8 cellular contexts compared by ENCODE assay signal in genomic region chr19:40465025-40465780, GRCh38. TPM values are rescaled to one million over a fixed set of nuclear protein-coding genes. Genes with fewer than 3 reads are reported as not detected.
A peak's percentile ranks its signal among the peaks of the same experiment; 100 is the strongest.
DNase-seq lines count a peak whose midpoint lies in the region; ATAC-seq, FAIRE-seq and TF ChIP-seq lines count a peak whose summit lies in the region.

Gene BLVRB (minus strand): TSS chr19:40465745. CDS start chr19:40465688, 57 bp downstream.

- no peaks in the 10 kb centered on the region for H3K36me3 ChIP-seq in RWPE2 (ENCODE audit: low read depth)
- no peaks in the 10 kb centered on the region for H3K36me3 ChIP-seq in HepG2 (replicated peaks in 1 of 2; ENCODE audit: control insufficient read depth in 1 of 2, insufficient read depth in 2 of 2, low read length in 2 of 2)

- H3K4me3 ChIP-seq in RWPE2 (ENCODE audit: severe bottlenecking), result peak within 1 kb of the TSS; percentile 54
- peak within 1 kb of the TSS; percentile 66 to 87 (median 75) for H3K4me3 ChIP-seq in HepG2 (replicated peaks in 1 of 3; ENCODE audit: insufficient read depth in 1 of 3, low read depth in 2 of 3, low read length in 3 of 3)

- 5% methylated on average over 17 of the region's 32 CpGs for WGBS in HepG2 (ENCODE audit: low lambda C conversion rate)

- BruUV-seq in HepG2 (replicated peaks; lab: Mats Ljungman, UMichigan), result TSS peak; percentile 89

- TF ChIP-seq RAD21 in HepG2 (CRISPR knock-in tag; IDR thresholded peaks at IDR 0.05), result no peak

- intact Hi-C loops in HepG2 (cut with micrococcal nuclease; ENCODE audit: unreplicated experiment), result loop anchor here (2.0 to 10.0 kb wide), 2 partner anchors 20 to 60 kb away; partner anchors contain the start of gene SERTAD3

- in situ Hi-C loops in HepG2 (cut with HindIII; ENCODE audit: extremely low pct_ligation_motif_present, low pct_unique_long_range_greater_than_20kb), result no loop called here

- no peaks in the 10 kb centered on the region for H3K9me3 ChIP-seq in RWPE2 (ENCODE audit: severe bottlenecking)
- H3K9me3 ChIP-seq in HepG2 (ENCODE audit: low read length), result no peaks in the 10 kb centered on the region

- no peak for TF ChIP-seq EP300 in HepG2 (IDR thresholded peaks at IDR 0.05; ENCODE audit: low read depth in 2 of 2, low read length in 2 of 2)
- TF ChIP-seq EP300 in HepG2 (CRISPR knock-in tag; IDR thresholded peaks at IDR 0.05; ENCODE audit: borderline replicate concordance), result no peak

- ATAC-seq in RWPE2 (ENCODE audit: low read depth), result peak; percentile 1; the same call in 2 of the 3 replicates
- peak; percentile 54 for ATAC-seq in HepG2
- no peak for ATAC-seq in HG03378 (IDR thresholded peaks at IDR 0.05; ENCODE audit: unreplicated experiment)

- H3K27me3 ChIP-seq in RWPE2 (ENCODE audit: insufficient read depth, poor library complexity, severe bottlenecking) (peaks cover 4% of the 10 kb centered on the region), HepG2 (ENCODE audit: control insufficient read depth in 1 of 2, insufficient read depth in 2 of 2, low read length in 2 of 2) (peaks cover 1 to 17% of the 10 kb centered on the region in 2 experiments; a peak in 3 of 5 replicates)

- DNase-seq in COLO668 (lab: John Stamatoyannopoulos, UW; ENCODE audit: unreplicated experiment) (peak; percentile 30), H4 (ENCODE audit: low spot score) (peak; percentile 87), RWPE2 (ENCODE audit: low spot score) (no peak), cerebellar cortex (ENCODE audit: low spot score) (peak; percentile 42), HepG2 (ENCODE audit: low spot score) (peak; percentile 52), substantia nigra (lab: John Stamatoyannopoulos, UW) (no peak), DMS 273 (lab: John Stamatoyannopoulos, UW; ENCODE audit: unreplicated experiment) (no peak)

- POLR2A ChIA-PET in HepG2 (lab: Yijun Ruan, JAX), result interaction anchor here (0.7 to 5.5 kb wide), 16 partner anchors 11 to 974 kb away, joined by 3 to 47 read pairs (median 6); partner anchors contain the start of genes C19orf47, PLD3, SERTAD1 and SERTAD3

- H3K27ac ChIP-seq in RWPE2 (ENCODE audit: poor library complexity, severe bottlenecking), result peak within 1 kb of the TSS; percentile 47
- H3K27ac ChIP-seq in HepG2 (ENCODE audit: extremely low read length, insufficient read depth, low read length), result peak within 1 kb of the TSS; percentile 66
- peak within 1 kb of the TSS; percentile 81 for H3K27ac ChIP-seq in substantia nigra (ENCODE audit: low read depth, low read length, poor library complexity, severe bottlenecking)

- H4K20me1 ChIP-seq in HepG2 (ENCODE audit: insufficient read depth, low read length), result no peaks in the 10 kb centered on the region

- CTCF ChIA-PET in HepG2 (lab: Yijun Ruan, JAX; ENCODE audit: low intra/inter-chr PET ratio, low total read pairs), result no interaction called here

- no peaks in the 10 kb centered on the region for H3K4me1 ChIP-seq in RWPE2 (ENCODE audit: insufficient read depth, poor library complexity, severe bottlenecking)
- peaks cover 52% of the 10 kb centered on the region for H3K4me1 ChIP-seq in HepG2 (ENCODE audit: insufficient read depth, low read length)

- TF ChIP-seq CTCF in RWPE2 (IDR thresholded peaks at IDR 0.05; ENCODE audit: poor library complexity, severe bottlenecking), result no peak
- TF ChIP-seq CTCF in HepG2 (CRISPR knock-in tag; IDR thresholded peaks at IDR 0.05), result peak; percentile 19; the same call in 1 of the 2 replicates

- peak within 1 kb of the TSS; percentile 64 for H3K9ac ChIP-seq in HepG2 (ENCODE audit: insufficient read depth, low read depth, low read length)

- no peak within 1 kb of the TSS for H2AFZ ChIP-seq in HepG2 (ENCODE audit: low read length)

- no peak for FAIRE-seq in HepG2 (lab: Jason Lieb, UNC)

- peak within 1 kb of the TSS; percentile 99 for H3K4me2 ChIP-seq in HepG2 (ENCODE audit: low read depth, low read length)

- TF ChIP-seq POLR2A in HepG2 (IDR thresholded peaks at IDR 0.05; ENCODE audit: insufficient read depth in 1 of 2, low read depth in 2 of 2, low read length in 2 of 2), result peak; percentile 44 to 92; a peak in 2 of 4 replicates

- H3K79me2 ChIP-seq in HepG2 (ENCODE audit: insufficient read depth, low read length), result no peaks in the 10 kb centered on the region

TF ChIP-seq in HepG2, 621 proteins besides CTCF, POLR2A, EP300 and RAD21 (continues in another document):
- TF ChIP-seq ZNF432 (CRISPR knock-in tag; IDR thresholded peaks at IDR 0.05; ENCODE audit: borderline replicate concordance), result no peak
- no peak for TF ChIP-seq SNRNP70 (IDR thresholded peaks at IDR 0.05; ENCODE audit: low read depth, low read length)
- TF ChIP-seq SRF (IDR thresholded peaks at IDR 0.05; ENCODE audit: low read depth, low read length), result no peak
- TF ChIP-seq ASH2L (IDR thresholded peaks at IDR 0.05; ENCODE audit: insufficient read length, low read depth, low read length), result peak; percentile 36
- TF ChIP-seq KDM5A (IDR thresholded peaks at IDR 0.05; ENCODE audit: borderline replicate concordance, low read length), result no peak; the same call in 1 of the 2 replicates
- no peak for TF ChIP-seq RARG (CRISPR knock-in tag; IDR thresholded peaks at IDR 0.05; ENCODE audit: low read depth)
- TF ChIP-seq, protein P1, sequence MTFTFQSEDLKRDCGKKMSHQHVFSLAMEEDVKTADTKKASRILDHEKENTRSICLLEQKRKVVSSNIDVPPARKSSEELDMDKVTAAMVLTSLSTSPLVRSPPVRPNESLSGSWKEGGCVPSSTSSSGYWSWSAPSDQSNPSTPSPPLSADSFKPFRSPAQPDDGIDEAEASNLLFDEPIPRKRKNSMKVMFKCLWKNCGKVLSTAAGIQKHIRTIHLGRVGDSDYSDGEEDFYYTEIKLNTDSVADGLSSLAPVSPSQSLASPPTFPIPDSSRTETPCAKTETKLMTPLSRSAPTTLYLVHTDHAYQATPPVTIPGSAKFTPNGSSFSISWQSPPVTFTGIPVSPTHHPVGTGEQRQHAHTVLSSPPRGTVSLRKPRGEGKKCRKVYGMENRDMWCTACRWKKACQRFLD (CRISPR knock-in tag; IDR thresholded peaks at IDR 0.05; ENCODE audit: borderline replicate concordance), result no peak
- no peak for TF ChIP-seq PCBP2 (optimal IDR thresholded peaks at IDR 0.05; ENCODE audit: low read depth, low read length, poor library complexity, severe bottlenecking)
- 0 out of 2 replicates have a peak, but pooled peaks have one; percentile 49 for TF ChIP-seq THAP11 (CRISPR knock-in tag; IDR thresholded peaks at IDR 0.05)
- TF ChIP-seq CAMTA2 (CRISPR knock-in tag; IDR thresholded peaks at IDR 0.05; ENCODE audit: borderline replicate concordance), result no peak
- TF ChIP-seq MYNN (CRISPR knock-in tag; IDR thresholded peaks at IDR 0.05; ENCODE audit: low read depth), result no peak
- TF ChIP-seq ATF7-NPFF (CRISPR knock-in tag; IDR thresholded peaks at IDR 0.05; ENCODE audit: low read depth), result no peak
- no peak for TF ChIP-seq ZNF546 (CRISPR knock-in tag; conservative IDR thresholded peaks at IDR 0.05)
- TF ChIP-seq ZNF816 (CRISPR knock-in tag; IDR thresholded peaks at IDR 0.05; ENCODE audit: borderline replicate concordance), result no peak
- TF ChIP-seq ZNF567 (CRISPR knock-in tag; IDR thresholded peaks at IDR 0.05; ENCODE audit: borderline replicate concordance), result no peak
- TF ChIP-seq ZGPAT (CRISPR knock-in tag; IDR thresholded peaks at IDR 0.05), result peak; percentile 55; the same call in 1 of the 2 replicates
- no peak for TF ChIP-seq YY1 (IDR thresholded peaks at IDR 0.05; ENCODE audit: insufficient read depth, insufficient replicate concordance, low read depth, low read length)
- TF ChIP-seq SSRP1 (CRISPR knock-in tag; IDR thresholded peaks at IDR 0.05), result no peak
- TF ChIP-seq ATF1 (CRISPR knock-in tag; IDR thresholded peaks at IDR 0.05), result no peak
- TF ChIP-seq PTBP1 (IDR thresholded peaks at IDR 0.05; ENCODE audit: low read depth, low read length, poor library complexity, severe bottlenecking), result no peak

RNA-seq across cellular contexts. Expression of gene BLVRB, which starts in this region (rescaled TPM):
- total RNA-seq in H4 (2014; rRNA removed; shearing (Covaris generic)), result 433 and 572 TPM in 2 replicates
- total RNA-seq in HepG2 (2016; rRNA removed; fragmentation: Illumina TruSeq; extraction: Trizol), result 25.9 and 32.7 TPM in 2 replicates
- 8.2 and 10.9 TPM in 2 replicates for total RNA-seq in HepG2 (2016; cell fraction: cytosol; rRNA removed; fragmentation: Illumina TruSeq; extraction: Trizol; ENCODE audit: low read depth)
- 28.3 and 39.1 TPM in 2 replicates for total RNA-seq in HepG2 (2016; cell fraction: insoluble cytoplasmic fraction; rRNA removed; fragmentation: Illumina TruSeq; extraction: Trizol)
- total RNA-seq in HepG2 (2016; cell fraction: membrane; rRNA removed; fragmentation: Illumina TruSeq; extraction: Trizol), result 7.6 and 7.9 TPM in 2 replicates
- total RNA-seq in HepG2 (2016; cell fraction: nucleus; rRNA removed; fragmentation: Illumina TruSeq; extraction: Trizol), result 9.9 and 11.1 TPM in 2 replicates
- polyA plus RNA-seq in HepG2 (2011; rRNA removed), result 51.4 and 75.9 TPM in 2 replicates
- polyA plus RNA-seq in HepG2 (2011; cell fraction: cytosol; rRNA removed), result 66.0 and 107 TPM in 2 replicates
- 44.9 and 46.6 TPM in 2 replicates for polyA plus RNA-seq in HepG2 (2011; cell fraction: nucleus; rRNA removed)
- polyA plus RNA-seq in HepG2 (2012), result 39.5 and 39.8 TPM in 2 replicates
- polyA plus RNA-seq in HepG2 (2016; cell fraction: cytosol; fragmentation: Illumina TruSeq; extraction: Trizol; ENCODE audit: low read depth), result 10.5 and 11.4 TPM in 2 replicates
- 31.5 and 40.3 TPM in 2 replicates for polyA plus RNA-seq in HepG2 (2016; cell fraction: insoluble cytoplasmic fraction; fragmentation: Illumina TruSeq; extraction: Trizol; ENCODE audit: low read depth)
- 6.6 and 8.8 TPM in 2 replicates for polyA plus RNA-seq in HepG2 (2016; cell fraction: membrane; fragmentation: Illumina TruSeq; extraction: Trizol; ENCODE audit: low read depth)
- 18.0 and 18.8 TPM in 2 replicates for polyA plus RNA-seq in HepG2 (2016; cell fraction: nucleus; fragmentation: Illumina TruSeq; extraction: Trizol; ENCODE audit: insufficient read depth, low read depth)
- polyA minus RNA-seq in HepG2 (2011; rRNA and poly(A)+ RNA removed; ENCODE audit: low replicate concordance), result 42.8 and 149 TPM in 2 replicates
- 28.8 and 32.2 TPM in 2 replicates for polyA minus RNA-seq in HepG2 (2011; cell fraction: cytosol; rRNA and poly(A)+ RNA removed)
- polyA minus RNA-seq in HepG2 (2011; cell fraction: nucleus; rRNA and poly(A)+ RNA removed), result 6.0 and 10.4 TPM in 2 replicates

Comparison
In these comparisons a context has a peak if more than half of its experiments do, and no peak if none do; other contexts are left out.
1. RNA of gene BLVRB (total RNA-seq): 433 to 572 TPM in H4; 7.6 to 39.1 TPM in HepG2; every median in the first group is over 10 times any median in the second.
2. DNase-seq: peak in COLO668 (single experiment), H4 (single experiment), cerebellar cortex (single experiment) and HepG2 (single experiment); none in RWPE2 (single experiment), substantia nigra (0 of 49) and DMS 273 (single experiment).
3. Peak in every context shown above with its lines, with median percentiles within 50 percentile points of each other: H3K27ac ChIP-seq.